13 cellular contexts compared by ENCODE assay signal in the genomic region with DNA sequence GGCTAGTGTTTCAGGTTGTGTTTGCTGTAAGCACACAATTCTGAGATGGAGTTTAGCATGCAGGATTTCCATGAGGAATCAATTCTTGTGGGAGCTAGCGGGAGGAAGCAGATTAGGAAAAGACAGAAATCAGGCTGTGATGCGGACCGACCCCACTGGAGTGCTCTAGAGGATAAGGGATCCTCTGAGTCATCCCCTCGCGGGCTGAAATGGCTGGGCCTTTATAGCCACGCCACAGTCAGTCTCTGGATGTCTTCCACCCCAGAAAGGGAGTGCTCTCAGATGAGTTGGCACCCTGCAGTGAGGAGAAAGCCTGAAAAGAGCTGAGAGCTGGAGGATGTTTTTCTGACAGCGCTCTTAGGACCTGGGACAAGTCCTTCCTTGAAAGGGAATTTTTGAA.
DNase-seq lines count a peak whose midpoint lies in the region; ATAC-seq and TF ChIP-seq lines count a peak whose summit lies in the region.
"Had no signal": no experiment of that assay in that cellular context is flagged by ENCODE, and none has a peak within 500 bp of the region (broad histone marks: within the 10 kb centered on the region; RNA-seq: fewer than 3 reads in every experiment).

No MANE protein-coding gene starts in this region.

- POLR2A ChIA-PET in BJ (lab: Charles Lee), result no interaction called here

- no peaks in the 10 kb centered on the region for H3K9me3 Mint-ChIP-seq in activated naive CD4-positive, alpha-beta T cell treated with anti-CD3 and anti-CD28 coated beads, Interleukin-2, amount 50 U/mL, for 72 hours
- H3K9me3 Mint-ChIP-seq: neural crest cell had no signal

- no peaks in the 10 kb centered on the region for H3K36me3 ChIP-seq in BJ (ENCODE audit: control insufficient read depth, insufficient read depth, low read length)

- CTCF ChIA-PET in BJ (lab: Yijun Ruan, JAX), result interaction anchor here (0.8 to 1.4 kb wide), 5 partner anchors 9 to 675 kb away, joined by 3 to 5 read pairs (median 3); no protein-coding TSS in a partner anchor

- TF ChIP-seq CTCF in BJ (IDR thresholded peaks at IDR 0.05; ENCODE audit: insufficient read depth, low read depth, low read length) (0 out of 2 replicates have a peak, but pooled peaks have one; percentile 7), fibroblast of mammary gland (conservative IDR thresholded peaks at IDR 0.05; ENCODE audit: control insufficient read depth, insufficient read depth, low read depth, low read length) (no peak)

- H3K27me3 ChIP-seq in BJ (ENCODE audit: control insufficient read depth, insufficient read depth, low read length), result no peaks in the 10 kb centered on the region

- DNase-seq in BJ (ENCODE audit: low read depth) (peak; percentile 11), NCI-H2227 (lab: John Stamatoyannopoulos, UW; ENCODE audit: unreplicated experiment) (peak; percentile 79), fibroblast of mammary gland (ENCODE audit: low read depth) (peak; percentile 78), myocyte (ENCODE audit: low read depth) (peak; percentile 29), hippocampal formation (lab: John Stamatoyannopoulos, UW) (no peak)
- DNase-seq in effector CD4-positive, alpha-beta T cell, result no peak
- no peak for DNase-seq in activated effector memory CD4-positive, alpha-beta T cell treated with anti-CD3 and anti-CD28 coated beads, Interleukin-2, amount 50 U/mL, for 16 hours
- no peak for DNase-seq in activated naive CD4-positive, alpha-beta T cell treated with anti-CD3 and anti-CD28 coated beads, Interleukin-2, amount 50 U/mL, for 72 hours (ENCODE audit: low spot score in 2 of 2)
- DNase-seq: KBM-7; NCI-H526; stimulated activated CD4-positive, alpha-beta T cell treated with anti-CD3 and anti-CD28 coated beads, Interleukin-2, amount 100 ng/mL, for 48 hours; SW 1271 had no signal

- no peaks in the 10 kb centered on the region for H3K36me3 Mint-ChIP-seq in activated naive CD4-positive, alpha-beta T cell treated with anti-CD3 and anti-CD28 coated beads, Interleukin-2, amount 50 U/mL, for 72 hours

- H3K27ac Mint-ChIP-seq in activated naive CD4-positive, alpha-beta T cell treated with anti-CD3 and anti-CD28 coated beads, Interleukin-2, amount 50 U/mL, for 72 hours, result no peak overlapping the region

- no peak for ATAC-seq in activated naive CD4-positive, alpha-beta T cell treated with anti-CD3 and anti-CD28 coated beads, Interleukin-2, amount 50 U/mL, for 72 hours

- no peak overlapping the region for H3K4me3 ChIP-seq in BJ (ENCODE audit: low read depth, low read length)
- H3K4me3 ChIP-seq in fibroblast of mammary gland (ENCODE audit: control insufficient read depth, low read depth, low read length), result no peak overlapping the region

Comparison
In these comparisons a context has a peak if more than half of its experiments do, and no peak if none do; other contexts are left out.
1. DNase-seq: peak in BJ (single experiment), NCI-H2227 (single experiment), fibroblast of mammary gland (single experiment) and myocyte (single experiment); none in hippocampal formation (0 of 2), effector CD4-positive, alpha-beta T cell (single experiment), activated effector memory CD4-positive, alpha-beta T cell treated with anti-CD3 and anti-CD28 coated beads, Interleukin-2, amount 50 U/mL, for 16 hours (single experiment) and activated naive CD4-positive, alpha-beta T cell treated with anti-CD3 and anti-CD28 coated beads, Interleukin-2, amount 50 U/mL, for 72 hours (0 of 2).